In genomic region chr3:125915792-125916375, GRCh38 we compare ENCODE assay signal across 8 cellular contexts. TPM values are rescaled to one million over a fixed set of nuclear protein-coding genes. Genes with fewer than 3 reads are reported as not detected.
A peak's percentile ranks its signal among the peaks of the same experiment; 100 is the strongest.
DNase-seq lines count a peak whose midpoint lies in the region; ATAC-seq, FAIRE-seq and TF ChIP-seq lines count a peak whose summit lies in the region.
"Not testable (repeated sequence)": the region's sequence is repeated elsewhere in the genome, so short reads cannot be mapped to it uniquely, and the experiment has no call there.

No MANE protein-coding gene starts in this region.

- not testable (repeated sequence) for H3K27me3 ChIP-seq in keratinocyte (ENCODE audit: control insufficient read depth, extremely low read depth, insufficient read depth, low read length)

- DNase-seq in AG09319 (ENCODE audit: extremely low read depth, low read depth) (peak; percentile 98), NCI-H446 treated with DMSO at 0.1 percent for 48 hours (lab: John Stamatoyannopoulos, UW) (peak; percentile 98), cerebellar nuclear complex (lab: John Stamatoyannopoulos, UW) (peak; percentile 98), keratinocyte (ENCODE audit: low read depth, low spot score) (peak; percentile 90)
- peak; percentile 98 for DNase-seq in activated CD4-positive, CD25-positive, alpha-beta regulatory T cell treated with anti-CD3 and anti-CD28 coated beads, Interleukin-2, amount 50 U/mL, for 72 hours
- peak; percentile 98 to 99 (median 99) for DNase-seq in stimulated activated CD4-positive, alpha-beta T cell treated with anti-CD3 and anti-CD28 coated beads, Interleukin-12 subunit alpha, Interleukin-12 subunit beta, amount 100 ng/mL, for 48 hours (ENCODE audit: low read depth in 2 of 3, low spot score in 1 of 3)

- H4K20me1 ChIP-seq in keratinocyte (ENCODE audit: control insufficient read depth, extremely low read depth, insufficient read depth, low read length) = not testable (repeated sequence)

- not testable (repeated sequence) for H3K9me1 ChIP-seq in keratinocyte (ENCODE audit: control insufficient read depth, extremely low read depth, insufficient read depth, low read length)

- peak overlapping the region; percentile 75 for H3K9ac ChIP-seq in keratinocyte (ENCODE audit: control insufficient read depth, extremely low read depth, insufficient read depth, low read length)

- H3K27ac ChIP-seq in keratinocyte (ENCODE audit: control insufficient read depth, insufficient read depth, low read length) = peak overlapping the region; percentile 71

- peak; percentile 78 for ATAC-seq in GM19043 (IDR thresholded peaks at IDR 0.05; ENCODE audit: low read depth, unreplicated experiment)
- peak; percentile 90 for ATAC-seq in HG03378 (IDR thresholded peaks at IDR 0.05; ENCODE audit: unreplicated experiment)

- H2AFZ ChIP-seq in keratinocyte (ENCODE audit: control insufficient read depth, low read length) = not testable (repeated sequence)

- not testable (repeated sequence) for H3K36me3 ChIP-seq in keratinocyte (ENCODE audit: control insufficient read depth in 2 of 2, extremely low read depth in 1 of 2, insufficient read depth in 2 of 2, low read length in 2 of 2)

- not testable (repeated sequence) for H3K9me3 ChIP-seq in keratinocyte (ENCODE audit: control insufficient read depth, low read depth, low read length)

- not testable (repeated sequence) for H3K4me1 ChIP-seq in keratinocyte (ENCODE audit: control insufficient read depth, extremely low read depth, insufficient read depth, low read length)

- not testable (repeated sequence) for H3K79me2 ChIP-seq in keratinocyte (ENCODE audit: control insufficient read depth, insufficient read depth, low read length)

- peak overlapping the region; percentile 57 to 69 (median 58) for H3K4me3 ChIP-seq in keratinocyte (ENCODE audit: control insufficient read depth in 2 of 3, extremely low read depth in 1 of 3, insufficient read depth in 2 of 3, low read depth in 1 of 3, low read length in 3 of 3)

- not testable (repeated sequence) for H3K4me2 ChIP-seq in keratinocyte (ENCODE audit: control insufficient read depth, extremely low read depth, insufficient read depth, low read depth, low read length)

- not testable (repeated sequence) for TF ChIP-seq CTCF in AG09319 (IDR thresholded peaks at IDR 0.05; ENCODE audit: low read depth, low read length); keratinocyte (optimal IDR thresholded peaks at IDR 0.05 in 1 of 3, IDR thresholded peaks at IDR 0.05 in 1 of 3, conservative IDR thresholded peaks at IDR 0.05 in 1 of 3; ENCODE audit: extremely low read depth in 1 of 3, insufficient read depth in 2 of 3, low read length in 3 of 3)

- FAIRE-seq in keratinocyte (lab: Jason Lieb, UNC) = not testable (repeated sequence)

- dilution Hi-C loops in keratinocyte (cut with MboI; ENCODE audit: extremely low pct_ligation_motif_present, low sequenced_read_pairs) = not testable (repeated sequence)

RNA-seq across cellular contexts. Expression of gene ROPN1B, which starts 53.1 kb away (rescaled TPM):
- 0.12 to 0.14 TPM in 2 of 3 replicates, not detected in the other for polyA plus RNA-seq in keratinocyte
- not detected for polyA plus RNA-seq in keratinocyte (2011; ENCODE audit: low read depth)
- 0.21 TPM in 1 of 2 replicates, not detected in the other for polyA plus RNA-seq in keratinocyte (2011; cell fraction: cytosol; rRNA removed)
- polyA plus RNA-seq in keratinocyte (2011; cell fraction: nucleus; rRNA removed) = not detected in 2 replicates
- not detected in 2 replicates for polyA plus RNA-seq in keratinocyte (2012; ENCODE audit: low replicate concordance)
- not detected in 3 replicates for polyA minus RNA-seq in keratinocyte
- not detected for polyA minus RNA-seq in keratinocyte (2011; cell fraction: cytosol; rRNA and poly(A)+ RNA removed)
- polyA minus RNA-seq in keratinocyte (2011; cell fraction: nucleus; rRNA and poly(A)+ RNA removed) = not detected in 2 replicates

Comparison
In these comparisons a context has a peak if more than half of its experiments do, and no peak if none do; other contexts are left out.
1. Peak in every context shown above with its lines: DNase-seq, ATAC-seq, H3K4me3 ChIP-seq and H3K27ac ChIP-seq.